Comparison of ENCODE assay signal across 23 cellular contexts in genomic region chr14:75363570-75364227, GRCh38.
DNase-seq lines count a peak whose midpoint lies in the region; ATAC-seq and TF ChIP-seq lines count a peak whose summit lies in the region.
"Had no signal": no experiment of that assay in that cellular context is flagged by ENCODE, and none has a peak within 500 bp of the region (broad histone marks: within the 10 kb centered on the region; RNA-seq: fewer than 3 reads in every experiment).

No MANE protein-coding gene starts in this region.

- TF ChIP-seq CTCF in breast epithelium (IDR thresholded peaks at IDR 0.05) = no peak
- no peak for TF ChIP-seq CTCF in MCF 10A (IDR thresholded peaks at IDR 0.05; ENCODE audit: unreplicated experiment)
- TF ChIP-seq CTCF in MM.1S (IDR thresholded peaks at IDR 0.05; ENCODE audit: low read length) = no peak
- no peak for TF ChIP-seq CTCF in gastroesophageal sphincter (IDR thresholded peaks at IDR 0.05)
- TF ChIP-seq CTCF in suprapubic skin (IDR thresholded peaks at IDR 0.05) = no peak

- no peaks in the 10 kb centered on the region for H3K79me2 ChIP-seq in MM.1S (ENCODE audit: low read length)

- H3K4me3 Mint-ChIP-seq in MCF 10A (ENCODE audit: unreplicated experiment) = no peak overlapping the region
- H3K4me3 Mint-ChIP-seq: activated naive CD8-positive, alpha-beta T cell treated with anti-CD3 and anti-CD28 coated beads for 36 hours; CD14-positive monocyte; T-cell had no signal

- DNase-seq in breast epithelium (ENCODE audit: low spot score in 2 of 2) (no peak), MCF 10A (ENCODE audit: unreplicated experiment) (no peak), MM.1S (peak; percentile 9), suprapubic skin (ENCODE audit: low spot score in 2 of 2) (no peak), EL (no peak), cortex of kidney (lab: John Stamatoyannopoulos, UW) (no peak)
- no peak for DNase-seq in stimulated activated CD4-positive, alpha-beta T cell treated with anti-CD3 and anti-CD28 coated beads, Interleukin-2, amount 100 ng/mL, for 48 hours
- DNase-seq: activated CD4-positive, CD25-positive, alpha-beta regulatory T cell treated with anti-CD3 and anti-CD28 coated beads, Interleukin-2, amount 50 U/mL, for 72 hours; activated CD8-positive, alpha-beta memory T cell treated with anti-CD3 and anti-CD28 coated beads for 24 hours; activated naive CD8-positive, alpha-beta T cell treated with anti-CD3 and anti-CD28 coated beads for 36 hours; kidney glomerular epithelial cell; mesendoderm; naive thymus-derived CD4-positive, alpha-beta T cell; NCI-H146; NCI-H2171; occipital lobe; PC-9; SJCRH30; stomach; T-cell had no signal

- H3K9ac ChIP-seq in MM.1S (ENCODE audit: low read length) = no peak overlapping the region

- peak overlapping the region; percentile 54; the same call in 1 of the 2 replicates for H3K4me2 ChIP-seq in MM.1S (ENCODE audit: low read depth, low read length)
- H3K4me2 ChIP-seq: PC-9 had no signal

- H3K27ac Mint-ChIP-seq in MCF 10A (ENCODE audit: low read depth, unreplicated experiment) = no peak overlapping the region
- H3K27ac Mint-ChIP-seq: activated naive CD8-positive, alpha-beta T cell treated with anti-CD3 and anti-CD28 coated beads for 36 hours; T-cell had no signal

- H2AFZ ChIP-seq in MM.1S (ENCODE audit: low read length) = peak overlapping the region; percentile 58; the same call in 1 of the 2 replicates
- H2AFZ ChIP-seq: PC-9 had no signal

- no peak for TF ChIP-seq POLR2A in breast epithelium (IDR thresholded peaks at IDR 0.05)
- TF ChIP-seq POLR2A in gastroesophageal sphincter (IDR thresholded peaks at IDR 0.05) = no peak
- no peak for TF ChIP-seq POLR2A in suprapubic skin (IDR thresholded peaks at IDR 0.05)

- intact Hi-C loops in breast epithelium (cut with DNase I; ENCODE audit: low total_unique reads) (no loop called here), MCF 10A (cut with micrococcal nuclease) (no loop called here)

- CTCF ChIA-PET in MCF 10A (lab: Yijun Ruan, JAX) = interaction anchor here (0.8 kb wide), 1 partner anchor 56 kb away, joined by 4 read pairs; no protein-coding TSS in a partner anchor

- WGBS in gastroesophageal sphincter (ENCODE audit: low coverage in 1 of 2), 2 donors = 40 to 54% methylated on average over 1 to 2 of the region's 4 CpGs
- WGBS in suprapubic skin = 69% methylated on average over 4 of the region's 4 CpGs

- H3K9me3 ChIP-seq in breast epithelium (no peaks in the 10 kb centered on the region), MM.1S (replicated peaks; ENCODE audit: insufficient read depth, low read length) (no peaks in the 10 kb centered on the region), gastroesophageal sphincter (no peaks in the 10 kb centered on the region), suprapubic skin (no peaks in the 10 kb centered on the region)
- H3K9me3 ChIP-seq: HAP-1, SJCRH30, stomach had no signal

- peaks cover 13% of the 10 kb centered on the region for H3K27me3 Mint-ChIP-seq in MCF 10A (ENCODE audit: insufficient read depth, unreplicated experiment)

- TF ChIP-seq EP300 in gastroesophageal sphincter (IDR thresholded peaks at IDR 0.05) (no peak), suprapubic skin (IDR thresholded peaks at IDR 0.05) (no peak)

- no peaks in the 10 kb centered on the region for H3K9me3 Mint-ChIP-seq in MCF 10A (ENCODE audit: unreplicated experiment)
- H3K9me3 Mint-ChIP-seq: activated naive CD8-positive, alpha-beta T cell treated with anti-CD3 and anti-CD28 coated beads for 36 hours had no signal

- H4K20me1 ChIP-seq in MM.1S (ENCODE audit: insufficient read depth, low read length) = no peaks in the 10 kb centered on the region

- H3K4me1 Mint-ChIP-seq in MCF 10A (ENCODE audit: insufficient read depth, unreplicated experiment) = no peaks in the 10 kb centered on the region
- H3K4me1 Mint-ChIP-seq: T-cell had no signal

- no peak overlapping the region for H3K4me3 ChIP-seq in breast epithelium
- peak overlapping the region; percentile 22; the same call in 1 of the 2 replicates for H3K4me3 ChIP-seq in MM.1S (ENCODE audit: low read length)
- H3K4me3 ChIP-seq in gastroesophageal sphincter = no peak overlapping the region
- H3K4me3 ChIP-seq in suprapubic skin = no peak overlapping the region
- H3K4me3 ChIP-seq: HAP-1, PC-9, SJCRH30, stomach had no signal

- H3K4me1 ChIP-seq in breast epithelium = no peaks in the 10 kb centered on the region
- H3K4me1 ChIP-seq in MM.1S (ENCODE audit: low read length) = no peaks in the 10 kb centered on the region
- H3K4me1 ChIP-seq in gastroesophageal sphincter = peaks cover 0 to 27% (median 8%) of the 10 kb centered on the region in 3 donors
- peaks cover 13% of the 10 kb centered on the region for H3K4me1 ChIP-seq in suprapubic skin
- H3K4me1 ChIP-seq: HAP-1, SJCRH30 had no signal

- peak; percentile 42 for ATAC-seq in gastroesophageal sphincter
- ATAC-seq: naive thymus-derived CD4-positive, alpha-beta T cell; T-cell had no signal

- no peaks in the 10 kb centered on the region for H3K36me3 ChIP-seq in breast epithelium
- H3K36me3 ChIP-seq in MM.1S (replicated peaks; ENCODE audit: insufficient read depth, low read length) = no peaks in the 10 kb centered on the region
- H3K36me3 ChIP-seq in gastroesophageal sphincter = no peaks in the 10 kb centered on the region
- no peaks in the 10 kb centered on the region for H3K36me3 ChIP-seq in suprapubic skin
- H3K36me3 ChIP-seq: HAP-1, SJCRH30, stomach had no signal

- POLR2A ChIA-PET in MCF 10A (lab: Yijun Ruan, JAX) = interaction anchor here (1.4 kb wide), 1 partner anchor 66 kb away, joined by 4 read pairs; no protein-coding TSS in a partner anchor

- H3K9me2 ChIP-seq in MM.1S (replicated peaks; ENCODE audit: insufficient read depth, low read length) = no peaks in the 10 kb centered on the region

- BruUV-seq in MCF 10A (replicated peaks; lab: Mats Ljungman, UMichigan) = no TSS peak

- H3K27ac ChIP-seq in breast epithelium = peak overlapping the region; percentile 17 to 21
- no peak overlapping the region for H3K27ac ChIP-seq in MM.1S (ENCODE audit: low read length)
- no peak overlapping the region for H3K27ac ChIP-seq in gastroesophageal sphincter
- peak overlapping the region; percentile 29 for H3K27ac ChIP-seq in suprapubic skin
- H3K27ac ChIP-seq: PC-9, SJCRH30, stomach had no signal

- H3K36me3 Mint-ChIP-seq in MCF 10A (ENCODE audit: insufficient read depth, unreplicated experiment) = no peaks in the 10 kb centered on the region
- H3K36me3 Mint-ChIP-seq: activated naive CD8-positive, alpha-beta T cell treated with anti-CD3 and anti-CD28 coated beads for 36 hours; T-cell had no signal

- no peaks in the 10 kb centered on the region for H3F3A ChIP-seq in MM.1S (ENCODE audit: insufficient read depth, low read length)

- H3K27me3 ChIP-seq in breast epithelium (no peaks in the 10 kb centered on the region), MM.1S (replicated peaks; ENCODE audit: insufficient read depth, low read length) (no peaks in the 10 kb centered on the region), gastroesophageal sphincter (no peaks in the 10 kb centered on the region), suprapubic skin (no peaks in the 10 kb centered on the region)
- H3K27me3 ChIP-seq: SJCRH30, stomach had no signal

Comparison
In these comparisons a context has a peak if more than half of its experiments do, and no peak if none do; other contexts are left out.
1. H3K27ac ChIP-seq: peak in breast epithelium (2 of 2) and suprapubic skin (single experiment); none in MM.1S (single experiment) and gastroesophageal sphincter (0 of 4).